Comparison of ENCODE assay signal across 8 cellular contexts in the genomic region with DNA sequence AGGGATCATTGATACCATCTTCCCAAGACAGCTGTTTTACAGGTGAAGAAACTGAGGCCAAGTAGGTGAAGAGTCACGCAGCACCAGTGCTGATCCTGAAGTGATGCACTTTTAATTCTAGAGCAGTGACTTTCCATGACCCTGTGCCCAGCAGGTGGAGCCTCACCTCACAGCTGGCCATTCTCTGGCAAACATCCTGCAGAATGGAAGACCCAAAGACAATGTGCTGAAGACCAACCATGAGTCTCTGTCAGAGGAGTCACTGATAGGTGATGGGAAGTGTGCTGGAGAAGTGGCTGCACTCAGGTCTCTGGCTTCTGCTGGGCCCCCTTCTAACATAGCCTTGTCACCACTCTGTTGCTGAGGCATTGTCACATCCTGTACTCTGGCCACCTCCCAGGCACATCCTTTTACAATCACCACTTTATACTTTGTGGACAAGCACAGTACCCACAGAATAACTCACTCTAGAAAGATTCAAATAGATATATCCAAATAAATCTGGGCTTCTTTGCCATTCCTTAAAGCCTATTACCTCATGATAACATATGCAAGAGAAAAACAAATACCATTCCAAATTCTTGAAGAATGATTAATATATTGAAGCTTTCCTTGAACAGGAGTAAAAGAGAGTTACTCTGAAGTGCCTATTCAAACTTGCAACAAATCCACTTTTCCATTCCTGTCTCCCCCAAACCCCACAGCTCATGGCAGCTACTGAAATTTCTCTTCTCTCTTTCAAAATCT.
DNase-seq lines count a peak whose midpoint lies in the region; ATAC-seq and TF ChIP-seq lines count a peak whose summit lies in the region.

No MANE protein-coding gene starts in this region.

- H3K4me1 ChIP-seq in BE2C (peaks cover 4% of the 10 kb centered on the region), Loucy (ENCODE audit: insufficient read depth, low read length, poor library complexity, severe bottlenecking) (no peaks in the 10 kb centered on the region), muscle layer of duodenum (ENCODE audit: control insufficient read depth in 1 of 2, insufficient read depth in 2 of 2, low read length in 2 of 2) (peaks cover 0 to 14% of the 10 kb centered on the region in 2 donors)

- no peak overlapping the region for H3K4me2 ChIP-seq in Loucy (ENCODE audit: low read depth, low read length, poor library complexity, severe bottlenecking)

- H2AFZ ChIP-seq in Loucy (ENCODE audit: low read length) = no peak overlapping the region

- peaks cover 0 to 4% (median 0%) of the 10 kb centered on the region in 3 donors for H3K27me3 Mint-ChIP-seq in immature natural killer cell (ENCODE audit: low read depth in 3 of 3)

- no peaks in the 10 kb centered on the region for H3K9me2 ChIP-seq in Loucy (replicated peaks; ENCODE audit: low read depth, low read length)

- H3K27ac ChIP-seq in dorsolateral prefrontal cortex = peak overlapping the region in 40 of 59 donors; percentile 2 to 82 (median 54)
- peak overlapping the region; percentile 24 for H3K27ac ChIP-seq in muscle layer of duodenum (ENCODE audit: low read length)

- no peak overlapping the region for H3K4me3 Mint-ChIP-seq in immature natural killer cell

- H3K27me3 ChIP-seq in BE2C (no peaks in the 10 kb centered on the region), Loucy (ENCODE audit: insufficient read depth, low read length, poor library complexity, severe bottlenecking) (no peaks in the 10 kb centered on the region), dorsolateral prefrontal cortex (no peaks in the 10 kb centered on the region), muscle layer of duodenum (ENCODE audit: low read depth, low read length) (no peaks in the 10 kb centered on the region)

- intact Hi-C loops in dorsolateral prefrontal cortex (cut with DNase I) = loop anchor here in 1 of 2 donors (5.0 kb wide), 1 partner anchor 52 kb away; no protein-coding TSS in a partner anchor

- ATAC-seq in HG03045 (IDR thresholded peaks at IDR 0.05; ENCODE audit: unreplicated experiment) (no peak), HG02610 (IDR thresholded peaks at IDR 0.05; ENCODE audit: unreplicated experiment) (no peak)

- H3K36me3 ChIP-seq in BE2C (no peaks in the 10 kb centered on the region), Loucy (ENCODE audit: insufficient read depth, low read length) (no peaks in the 10 kb centered on the region), muscle layer of duodenum (ENCODE audit: control insufficient read depth in 1 of 2, insufficient read depth in 2 of 2, low read length in 2 of 2) (no peaks in the 10 kb centered on the region)

- no peaks in the 10 kb centered on the region for H3K9me3 Mint-ChIP-seq in immature natural killer cell

- DNase-seq in BE2C (no peak), dorsolateral prefrontal cortex (no peak), immature natural killer cell (no peak)
- no peak for DNase-seq in stimulated activated CD4-positive, alpha-beta T cell treated with anti-CD3 and anti-CD28 coated beads, Interleukin-1b, Interleukin-23, amount 100 ng/mL, for 48 hours

- no peaks in the 10 kb centered on the region for H3K9me3 ChIP-seq in BE2C
- H3K9me3 ChIP-seq in Loucy (ENCODE audit: insufficient read depth, low read depth, low read length) = no peaks in the 10 kb centered on the region
- H3K9me3 ChIP-seq in muscle layer of duodenum (ENCODE audit: control insufficient read depth in 1 of 2, low read length in 2 of 2) = no peaks in the 10 kb centered on the region

- TF ChIP-seq CTCF in BE2C (IDR thresholded peaks at IDR 0.05; ENCODE audit: low read depth, low read length) (peak; percentile 19), Loucy (conservative IDR thresholded peaks at IDR 0.05; ENCODE audit: low read length) (peak; percentile 62), dorsolateral prefrontal cortex (IDR thresholded peaks at IDR 0.05 in 54 of 56, conservative IDR thresholded peaks at IDR 0.05 in 2 of 56; ENCODE audit: low read depth in 1 of 56, partially characterized antibody in 56 of 56) (no peak)

- H3K4me3 ChIP-seq in BE2C (ENCODE audit: low read depth, low read length) (no peak overlapping the region), Loucy (ENCODE audit: low read length, poor library complexity, severe bottlenecking) (no peak overlapping the region), dorsolateral prefrontal cortex (no peak overlapping the region), muscle layer of duodenum (ENCODE audit: low read depth in 1 of 2, low read length in 2 of 2) (no peak overlapping the region)

- H3K4me1 Mint-ChIP-seq in immature natural killer cell = no peaks in the 10 kb centered on the region

- H3K79me2 ChIP-seq in Loucy (ENCODE audit: insufficient read depth, low read length) = no peaks in the 10 kb centered on the region

- no peak overlapping the region for H3K9ac ChIP-seq in Loucy (ENCODE audit: low read depth, low read length, poor library complexity, severe bottlenecking)

- H3K36me3 Mint-ChIP-seq in immature natural killer cell = no peaks in the 10 kb centered on the region

- no peak overlapping the region for H3K27ac Mint-ChIP-seq in immature natural killer cell

- H4K20me1 ChIP-seq in Loucy (ENCODE audit: insufficient read depth, low read length, poor library complexity, severe bottlenecking) = no peaks in the 10 kb centered on the region

- no peaks in the 10 kb centered on the region for H3F3A ChIP-seq in Loucy (ENCODE audit: low read depth)

Comparison
In these comparisons a context has a peak if more than half of its experiments do, and no peak if none do; other contexts are left out.
1. CTCF ChIP-seq: peak in BE2C (single experiment) and Loucy (single experiment); none in dorsolateral prefrontal cortex (0 of 56).